ENCODE assay signal across 8 cellular contexts in genomic region chr3:101851072-101851471, GRCh38. TPM values are rescaled to one million over a fixed set of nuclear protein-coding genes. Genes with fewer than 3 reads are reported as not detected.
A peak's percentile ranks its signal among the peaks of the same experiment; 100 is the strongest.
DNase-seq lines count a peak whose midpoint lies in the region; ATAC-seq lines count a peak whose summit lies in the region.

No MANE protein-coding gene starts in this region.

- H3K36me3 ChIP-seq in iPS-20b (ENCODE audit: insufficient read depth, low read depth, low read length) = peaks cover 43% of the 10 kb centered on the region

- no peaks in the 10 kb centered on the region for H3K27me3 ChIP-seq in iPS-20b (ENCODE audit: insufficient read depth, low read length)

- peak overlapping the region; percentile 94; the same call in 1 of the 2 replicates for H3K9ac ChIP-seq in iPS-20b (ENCODE audit: low read depth, low read length)

- peak overlapping the region; percentile 91 for H3K4me3 Mint-ChIP-seq in activated T-helper 17 cell treated with anti-CD3 and anti-CD28 coated beads, Interleukin-2, amount 50 U/mL, for 72 hours
- peak overlapping the region; percentile 97 to 99 for H3K4me3 Mint-ChIP-seq in stimulated activated naive B cell treated with anti-CD40 and anti-IgM and Interleukin-4, amounts not matched to agents 10 μg/mL and 1 μg/mL and 100 μg/mL, for 72 hours

- peak overlapping the region; percentile 100 for H3K27ac Mint-ChIP-seq in activated T-helper 17 cell treated with anti-CD3 and anti-CD28 coated beads, Interleukin-2, amount 50 U/mL, for 72 hours
- H3K27ac Mint-ChIP-seq in stimulated activated naive B cell treated with anti-CD40 and anti-IgM and Interleukin-4, amounts not matched to agents 10 μg/mL and 1 μg/mL and 100 μg/mL, for 72 hours = peak overlapping the region; percentile 98

- H3K4me1 Mint-ChIP-seq in activated T-helper 17 cell treated with anti-CD3 and anti-CD28 coated beads, Interleukin-2, amount 50 U/mL, for 72 hours = peaks cover 54% of the 10 kb centered on the region
- peaks cover 33 to 73% of the 10 kb centered on the region in 2 donors for H3K4me1 Mint-ChIP-seq in stimulated activated naive B cell treated with anti-CD40 and anti-IgM and Interleukin-4, amounts not matched to agents 10 μg/mL and 1 μg/mL and 100 μg/mL, for 72 hours

- H3K9me3 ChIP-seq in iPS-20b (ENCODE audit: insufficient read depth, low read depth, low read length) = no peaks in the 10 kb centered on the region

- DNase-seq in HT-29 (ENCODE audit: low spot score) (peak; percentile 58), OCI-M1 (lab: John Stamatoyannopoulos, UW) (no peak), hepatic stellate cell (ENCODE audit: low spot score) (no peak), NCI-H1417 (lab: John Stamatoyannopoulos, UW) (no peak)
- DNase-seq in stimulated activated naive B cell treated with anti-CD40 and anti-IgM and Interleukin-4, amounts not matched to agents 10 μg/mL and 1 μg/mL and 100 μg/mL, for 72 hours = no peak
- no peak for DNase-seq in activated CD4-positive, alpha-beta T cell treated with anti-CD3 and anti-CD28 coated beads, Interleukin-2, amount 50 U/mL, for 4 hours

- ATAC-seq in activated T-helper 17 cell treated with anti-CD3 and anti-CD28 coated beads, Interleukin-2, amount 50 U/mL, for 72 hours (replicated peaks) = peak; percentile 40
- peak in 1 of 2 donors; percentile 2 for ATAC-seq in stimulated activated naive B cell treated with anti-CD40 and anti-IgM and Interleukin-4, amounts not matched to agents 10 μg/mL and 1 μg/mL and 100 μg/mL, for 72 hours (replicated peaks)

- H3K4me1 ChIP-seq in iPS-20b (ENCODE audit: insufficient read depth, low read length) = peaks cover 21% of the 10 kb centered on the region; the same call in 1 of the 2 replicates

- peaks cover 63% of the 10 kb centered on the region for H3K36me3 Mint-ChIP-seq in activated T-helper 17 cell treated with anti-CD3 and anti-CD28 coated beads, Interleukin-2, amount 50 U/mL, for 72 hours (ENCODE audit: low read depth)
- H3K36me3 Mint-ChIP-seq in stimulated activated naive B cell treated with anti-CD40 and anti-IgM and Interleukin-4, amounts not matched to agents 10 μg/mL and 1 μg/mL and 100 μg/mL, for 72 hours = peaks cover 63 to 68% of the 10 kb centered on the region in 2 donors

- H3K27me3 Mint-ChIP-seq in activated T-helper 17 cell treated with anti-CD3 and anti-CD28 coated beads, Interleukin-2, amount 50 U/mL, for 72 hours = no peaks in the 10 kb centered on the region
- H3K27me3 Mint-ChIP-seq in stimulated activated naive B cell treated with anti-CD40 and anti-IgM and Interleukin-4, amounts not matched to agents 10 μg/mL and 1 μg/mL and 100 μg/mL, for 72 hours = no peaks in the 10 kb centered on the region

- H3K4me3 ChIP-seq in iPS-20b (ENCODE audit: low read length) = peak overlapping the region; percentile 98

- no peak overlapping the region for H3K27ac ChIP-seq in iPS-20b (ENCODE audit: low read length)

- peaks cover 4% of the 10 kb centered on the region for H3K9me3 Mint-ChIP-seq in activated T-helper 17 cell treated with anti-CD3 and anti-CD28 coated beads, Interleukin-2, amount 50 U/mL, for 72 hours
- H3K9me3 Mint-ChIP-seq in stimulated activated naive B cell treated with anti-CD40 and anti-IgM and Interleukin-4, amounts not matched to agents 10 μg/mL and 1 μg/mL and 100 μg/mL, for 72 hours = peaks cover 0 to 1% of the 10 kb centered on the region in 2 donors

RNA-seq across cellular contexts. Expression of gene NFKBIZ, which starts 1.8 kb away (rescaled TPM):
- 51.0 and 53.2 TPM in 2 replicates for total RNA-seq in HT-29 (2014; rRNA removed; shearing (Covaris generic))
- 100 to 1,000 TPM in 1 of 2 donors, 10 to 100 TPM in 1; 88.4 to 123 TPM for total RNA-seq in activated T-helper 17 cell treated with anti-CD3 and anti-CD28 coated beads, Interleukin-2, amount 50 U/mL, for 72 hours
